In the genomic region with DNA sequence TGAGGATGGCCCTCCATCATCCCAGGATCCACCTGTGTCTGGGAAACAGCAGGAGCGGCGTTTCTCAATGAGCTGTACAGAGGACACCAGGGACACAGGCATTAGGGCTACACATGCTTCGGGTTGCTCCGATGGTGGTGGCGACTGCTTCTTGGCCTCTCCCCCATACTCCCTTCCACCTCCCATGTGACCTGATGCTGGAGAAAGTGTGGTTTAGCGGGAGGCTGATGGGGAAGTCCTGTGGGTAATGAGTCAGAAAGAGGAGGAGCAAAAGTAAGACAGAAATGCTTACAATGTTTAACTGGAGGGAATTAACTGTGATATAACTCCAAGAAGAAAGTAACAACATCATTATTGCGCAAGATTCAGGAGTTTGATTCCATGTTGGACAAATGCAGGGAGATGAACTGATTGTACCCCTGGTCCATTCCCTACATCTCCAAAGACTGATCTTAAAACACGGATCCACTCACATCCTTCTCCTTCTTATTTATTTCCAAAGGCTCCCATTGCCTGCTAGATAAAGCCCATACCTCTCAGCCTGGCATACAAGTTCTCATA, we compare ENCODE assay signal across 10 cellular contexts.
DNase-seq lines count a peak whose midpoint lies in the region; ATAC-seq and TF ChIP-seq lines count a peak whose summit lies in the region.
"Had no signal": no experiment of that assay in that cellular context is flagged by ENCODE, and none has a peak within 500 bp of the region (broad histone marks: within the 10 kb centered on the region; RNA-seq: fewer than 3 reads in every experiment).

No MANE protein-coding gene starts in this region.

- H3K36me3 ChIP-seq in aorta (ENCODE audit: control insufficient read depth in 1 of 2, insufficient read depth in 2 of 2, low read length in 1 of 2), result no peaks in the 10 kb centered on the region

- ATAC-seq in GM19438 (IDR thresholded peaks at IDR 0.05; ENCODE audit: low read depth, unreplicated experiment) (peak; percentile 87), esophagus mucosa (peak; percentile 46), aorta (ENCODE audit: low FRiP score) (no peak)

- intact Hi-C loops in aorta (cut with DNase I), result no loop called here

- H3K27ac ChIP-seq in caudate nucleus (ENCODE audit: low read depth, low read length) (no peak overlapping the region), aorta (ENCODE audit: low read depth in 1 of 2, low read length in 2 of 2) (no peak overlapping the region)
- H3K27ac ChIP-seq: skin epidermis had no signal

- no peak for TF ChIP-seq CTCF in NB4 (IDR thresholded peaks at IDR 0.05; ENCODE audit: low read depth, low read length)

- no peak for TF ChIP-seq POLR2A in NB4 (IDR thresholded peaks at IDR 0.05; ENCODE audit: extremely low read depth, insufficient read length)

- peaks cover 0 to 2% of the 10 kb centered on the region in 2 donors for H3K4me1 ChIP-seq in aorta (ENCODE audit: control insufficient read depth in 1 of 2, insufficient read depth in 2 of 2, low read length in 2 of 2)

- H3K27me3 ChIP-seq in aorta (ENCODE audit: control insufficient read depth in 1 of 2, insufficient read depth in 2 of 2, low read length in 1 of 2), result peaks cover 0 to 3% of the 10 kb centered on the region in 2 donors

- 76% methylated on average over 8 of the region's 8 CpGs for WGBS in aorta, 2 donors

- no peaks in the 10 kb centered on the region for H3K9me3 ChIP-seq in aorta (ENCODE audit: control insufficient read depth, low read length)

- H3K4me3 ChIP-seq in NB4 (ENCODE audit: low read depth, low read length) (no peak overlapping the region), aorta (ENCODE audit: low read length in 2 of 2) (no peak overlapping the region)
- H3K4me3 ChIP-seq: skin epidermis had no signal

- DNase-seq in AG08396 (ENCODE audit: low spot score) (peak; percentile 24), NB4 (ENCODE audit: low read depth) (peak; percentile 96), HuH-7.5 (ENCODE audit: low spot score) (no peak), caudate nucleus (lab: John Stamatoyannopoulos, UW) (no peak), activated gamma-delta T cell treated with Interleukin-2 at 50 U/mL for 16 hours (no peak), aorta (no peak)
- DNase-seq: endodermal cell had no signal

Comparison
In these comparisons a context has a peak if more than half of its experiments do, and no peak if none do; other contexts are left out.
1. DNase-seq: peak in AG08396 (single experiment) and NB4 (single experiment); none in HuH-7.5 (single experiment), caudate nucleus (0 of 61), activated gamma-delta T cell treated with Interleukin-2 at 50 U/mL for 16 hours (single experiment) and aorta (0 of 2).